17 cellular contexts compared by ENCODE assay signal in the genomic region with DNA sequence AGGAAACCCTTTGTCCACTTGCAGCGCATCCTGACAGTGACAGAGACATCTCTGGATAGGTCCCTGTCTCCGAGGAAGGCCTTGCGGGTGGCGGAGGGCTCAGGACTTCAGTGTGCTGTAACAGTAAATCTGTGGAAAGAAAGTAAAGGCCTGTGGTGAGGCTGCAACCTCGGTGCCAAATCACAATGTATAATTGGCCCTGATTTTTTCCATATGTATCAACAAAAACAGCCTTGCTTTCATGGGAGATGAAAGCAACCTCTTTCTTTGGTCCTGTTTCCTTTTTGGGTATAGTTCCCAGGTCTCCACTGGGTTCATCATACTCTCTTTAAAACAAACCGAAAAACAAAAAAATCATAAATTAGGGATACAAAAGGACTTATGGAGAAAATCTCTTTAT.
DNase-seq lines count a peak whose midpoint lies in the region; ATAC-seq, FAIRE-seq and TF ChIP-seq lines count a peak whose summit lies in the region.
"Had no signal": no experiment of that assay in that cellular context is flagged by ENCODE, and none has a peak within 500 bp of the region (broad histone marks: within the 10 kb centered on the region; RNA-seq: fewer than 3 reads in every experiment).

No MANE protein-coding gene starts in this region.

- DNase-seq in GM12892 (ENCODE audit: insufficient read length) (no peak), fibroblast of gingiva (ENCODE audit: low read depth) (peak; percentile 13), DMS153 treated with DMSO at 0.1 percent for 48 hours (lab: John Stamatoyannopoulos, UW; ENCODE audit: unreplicated experiment) (no peak), natural killer cell (no peak), COLO668 (lab: John Stamatoyannopoulos, UW; ENCODE audit: unreplicated experiment) (no peak)
- DNase-seq: CD4-positive, CD25-positive, alpha-beta regulatory T cell; CD8-positive, alpha-beta T cell; DMS 273 treated with DMSO at 0.1 percent for 48 hours; DMS53; DMS79 treated with DMSO at 0.1 percent for 48 hours; GF-D8; GOT3 had no signal

- H3K4me3 Mint-ChIP-seq in natural killer cell: no peak overlapping the region
- H3K4me3 Mint-ChIP-seq: B cell; CD4-positive, CD25-positive, alpha-beta regulatory T cell; CD8-positive, alpha-beta T cell had no signal

- H3K27ac Mint-ChIP-seq in natural killer cell: no peak overlapping the region
- H3K27ac Mint-ChIP-seq: B cell; CD4-positive, CD25-positive, alpha-beta regulatory T cell; CD8-positive, alpha-beta T cell had no signal

- no peaks in the 10 kb centered on the region for H3K27me3 Mint-ChIP-seq in natural killer cell (ENCODE audit: low read depth in 2 of 2)
- H3K27me3 Mint-ChIP-seq: CD4-positive, CD25-positive, alpha-beta regulatory T cell had no signal

- H3K4me1 Mint-ChIP-seq in natural killer cell: peaks cover 10% of the 10 kb centered on the region in 2 donors
- H3K4me1 Mint-ChIP-seq: B cell; CD4-positive, CD25-positive, alpha-beta regulatory T cell had no signal

- ATAC-seq in SK-N-SH treated with all-trans-retinoic acid at 6 μM for 48 hours (peak; percentile 38; the same call in 1 of the 3 replicates), natural killer cell (no peak)
- ATAC-seq: CD8-positive, alpha-beta T cell had no signal

- no peaks in the 10 kb centered on the region for H3K36me3 Mint-ChIP-seq in natural killer cell
- H3K36me3 Mint-ChIP-seq: CD4-positive, CD25-positive, alpha-beta regulatory T cell; CD8-positive, alpha-beta T cell had no signal

- H3K9me3 Mint-ChIP-seq in natural killer cell: no peaks in the 10 kb centered on the region
- H3K9me3 Mint-ChIP-seq: CD8-positive, alpha-beta T cell had no signal

- intact Hi-C loops in natural killer cell (cut with micrococcal nuclease): no loop called here

- TF ChIP-seq CTCF in natural killer cell (IDR thresholded peaks at IDR 0.05): no peak

- no peak for TF ChIP-seq POLR2A in GM12892 (IDR thresholded peaks at IDR 0.05; ENCODE audit: low read depth, low read length)

- FAIRE-seq in GM12892 (lab: Jason Lieb, UNC): peak; percentile 9
- FAIRE-seq: A204.1, GM12891, H54 had no signal

TF ChIP-seq in SK-N-SH treated with all-trans-retinoic acid at 6 μM for 48 hours, 23 proteins besides CTCF, POLR2A, EP300 and RAD21:
- TF ChIP-seq TCF4 (CRISPR knock-in tag; IDR thresholded peaks at IDR 0.05; ENCODE audit: borderline replicate concordance) (peak; percentile 70), BACH2 (CRISPR knock-in tag; IDR thresholded peaks at IDR 0.05; ENCODE audit: borderline replicate concordance) (no peak), TOX (CRISPR knock-in tag; IDR thresholded peaks at IDR 0.05; ENCODE audit: borderline replicate concordance) (no peak), OSR1 (CRISPR knock-in tag; IDR thresholded peaks at IDR 0.05) (no peak)
TF ChIP-seq in SK-N-SH treated with all-trans-retinoic acid at 6 μM for 48 hours: peak in this region for 1.
